Comparison of ENCODE assay signal across 8 cellular contexts in genomic region chr15:85330941-85331588, GRCh38. TPM values are rescaled to one million over a fixed set of nuclear protein-coding genes. Genes with fewer than 3 reads are reported as not detected.
DNase-seq lines count a peak whose midpoint lies in the region; ATAC-seq and TF ChIP-seq lines count a peak whose summit lies in the region.

No MANE protein-coding gene starts in this region.

- H3K9me3 ChIP-seq in OCI-LY1 (ENCODE audit: low read length) (no peaks in the 10 kb centered on the region), fibroblast of lung (ENCODE audit: control insufficient read depth, insufficient read depth, low read depth, low read length) (no peaks in the 10 kb centered on the region), neural progenitor cell (ENCODE audit: low read depth) (no peaks in the 10 kb centered on the region)

- H3K27me3 ChIP-seq in OCI-LY1 (ENCODE audit: insufficient read depth, low read length): no peaks in the 10 kb centered on the region
- H3K27me3 ChIP-seq in fibroblast of lung (ENCODE audit: control insufficient read depth, insufficient read depth, low read length): no peaks in the 10 kb centered on the region
- H3K27me3 ChIP-seq in neural progenitor cell: no peaks in the 10 kb centered on the region

- H3K36me3 Mint-ChIP-seq in activated T-cell treated with anti-CD3 and anti-CD28 coated beads, Interleukin-2, amount 50 U/mL, for 24 hours (ENCODE audit: low read depth): no peaks in the 10 kb centered on the region
- no peaks in the 10 kb centered on the region for H3K36me3 Mint-ChIP-seq in neural progenitor cell

- H4K20me1 ChIP-seq in OCI-LY1 (ENCODE audit: insufficient read depth, low read length) (no peaks in the 10 kb centered on the region), fibroblast of lung (ENCODE audit: control insufficient read depth, extremely low read depth, insufficient read depth, low read length) (no peaks in the 10 kb centered on the region), neural progenitor cell (ENCODE audit: low read depth) (no peaks in the 10 kb centered on the region)

- H3K27ac ChIP-seq in OCI-LY1 (ENCODE audit: low read depth, low read length, poor library complexity, severe bottlenecking) (peak overlapping the region; percentile 98), fibroblast of lung (ENCODE audit: insufficient read depth, low read length) (peak overlapping the region; percentile 75), neural progenitor cell (no peak overlapping the region)

- H3K9me2 ChIP-seq in OCI-LY1 (ENCODE audit: low read depth, low read length): no peaks in the 10 kb centered on the region

- H3K36me3 ChIP-seq in OCI-LY1 (ENCODE audit: insufficient read depth, low read length) (no peaks in the 10 kb centered on the region), fibroblast of lung (ENCODE audit: control insufficient read depth, insufficient read depth, low read length) (no peaks in the 10 kb centered on the region), neural progenitor cell (no peaks in the 10 kb centered on the region)

- peaks cover 61% of the 10 kb centered on the region for H3K4me1 ChIP-seq in OCI-LY1 (ENCODE audit: insufficient read depth, low read length, severe bottlenecking)
- peaks cover 16% of the 10 kb centered on the region for H3K4me1 ChIP-seq in fibroblast of lung (ENCODE audit: control insufficient read depth, extremely low read depth, insufficient read depth, low read length)
- peaks cover 13% of the 10 kb centered on the region for H3K4me1 ChIP-seq in neural progenitor cell

- H3K27ac Mint-ChIP-seq in activated T-cell treated with anti-CD3 and anti-CD28 coated beads, Interleukin-2, amount 50 U/mL, for 24 hours: peak overlapping the region; percentile 88
- peak overlapping the region; percentile 97 for H3K27ac Mint-ChIP-seq in neural progenitor cell

- H3F3A ChIP-seq in OCI-LY1 (ENCODE audit: insufficient read depth, low read length) (0 out of 2 replicates have a peak, but pooled peaks cover 3% of the 10 kb centered on the region), neural progenitor cell (ENCODE audit: low read depth) (no peaks in the 10 kb centered on the region)

- H3K4me2 ChIP-seq in OCI-LY1 (ENCODE audit: low read length) (peak overlapping the region; percentile 89), fibroblast of lung (ENCODE audit: extremely low read depth, insufficient read depth, low read length) (peak overlapping the region; percentile 2), neural progenitor cell (no peak overlapping the region)

- H2AFZ ChIP-seq in OCI-LY1 (ENCODE audit: low read length): peak overlapping the region; percentile 9; the same call in 1 of the 2 replicates
- H2AFZ ChIP-seq in fibroblast of lung (ENCODE audit: low read length): peak overlapping the region; percentile 73
- peak overlapping the region; percentile 81 for H2AFZ ChIP-seq in neural progenitor cell (replicated peaks)

- DNase-seq in COLO668 (lab: John Stamatoyannopoulos, UW; ENCODE audit: unreplicated experiment) (peak; percentile 57), fibroblast of lung (ENCODE audit: low read depth in 2 of 2) (peak; percentile 90 to 95), neural progenitor cell (ENCODE audit: low spot score) (peak; percentile 88), superior temporal gyrus (ENCODE audit: extremely low spot score) (peak; percentile 43)
- peak; percentile 75 for DNase-seq in activated T-cell treated with anti-CD3 and anti-CD28 coated beads, Interleukin-2, amount 50 U/mL, for 24 hours

- H3K4me1 Mint-ChIP-seq in activated T-cell treated with anti-CD3 and anti-CD28 coated beads, Interleukin-2, amount 50 U/mL, for 24 hours (ENCODE audit: low read depth): peaks cover 44% of the 10 kb centered on the region
- H3K4me1 Mint-ChIP-seq in neural progenitor cell: peaks cover 55% of the 10 kb centered on the region

- ATAC-seq in GM19397 (IDR thresholded peaks at IDR 0.05; ENCODE audit: unreplicated experiment): peak; percentile 62
- ATAC-seq in HG03558 (IDR thresholded peaks at IDR 0.05; ENCODE audit: extremely low read depth, unreplicated experiment): peak; percentile 48

- peak overlapping the region; percentile 65 for H3K9ac ChIP-seq in OCI-LY1 (ENCODE audit: low read length)
- H3K9ac ChIP-seq in fibroblast of lung (ENCODE audit: insufficient read depth, low read length): no peak overlapping the region
- no peak overlapping the region for H3K9ac ChIP-seq in neural progenitor cell

- H3K27me3 Mint-ChIP-seq in activated T-cell treated with anti-CD3 and anti-CD28 coated beads, Interleukin-2, amount 50 U/mL, for 24 hours: no peaks in the 10 kb centered on the region
- H3K27me3 Mint-ChIP-seq in neural progenitor cell (ENCODE audit: insufficient read depth, low read depth): peaks cover 10% of the 10 kb centered on the region

- TF ChIP-seq CTCF in OCI-LY1 (IDR thresholded peaks at IDR 0.05; ENCODE audit: low read length): peak; percentile 93
- peak; percentile 95 to 96 for TF ChIP-seq CTCF in fibroblast of lung (conservative IDR thresholded peaks at IDR 0.05 in 1 of 2, IDR thresholded peaks at IDR 0.05 in 1 of 2; ENCODE audit: low read depth in 1 of 2, low read length in 2 of 2)
- peak; percentile 74 for TF ChIP-seq CTCF in neural progenitor cell (IDR thresholded peaks at IDR 0.05)

- H3K4me3 Mint-ChIP-seq in activated T-cell treated with anti-CD3 and anti-CD28 coated beads, Interleukin-2, amount 50 U/mL, for 24 hours: peak overlapping the region; percentile 83
- peak overlapping the region; percentile 2 for H3K4me3 Mint-ChIP-seq in neural progenitor cell

- no peaks in the 10 kb centered on the region for H3K79me2 ChIP-seq in OCI-LY1 (ENCODE audit: insufficient read depth, low read length)
- no peaks in the 10 kb centered on the region for H3K79me2 ChIP-seq in fibroblast of lung (ENCODE audit: control insufficient read depth, insufficient read depth, low read length)
- no peaks in the 10 kb centered on the region for H3K79me2 ChIP-seq in neural progenitor cell (ENCODE audit: low read depth)

- no peaks in the 10 kb centered on the region for H3K9me3 Mint-ChIP-seq in activated T-cell treated with anti-CD3 and anti-CD28 coated beads, Interleukin-2, amount 50 U/mL, for 24 hours
- no peaks in the 10 kb centered on the region for H3K9me3 Mint-ChIP-seq in neural progenitor cell

- H3K4me3 ChIP-seq in OCI-LY1 (ENCODE audit: low read depth, low read length, poor library complexity, severe bottlenecking): peak overlapping the region; percentile 59
- H3K4me3 ChIP-seq in fibroblast of lung (replicated peaks in 1 of 4; ENCODE audit: control extremely low read depth in 1 of 4, insufficient read depth in 1 of 4, low read depth in 3 of 4, low read length in 4 of 4): peak overlapping the region in 1 of 4 experiments; percentile 8
- H3K4me3 ChIP-seq in neural progenitor cell: no peak overlapping the region

RNA-seq across cellular contexts. Expression of gene AKAP13, which starts 49.3 kb away (rescaled TPM):
- total RNA-seq in fibroblast of lung: 41.1 and 68.4 TPM in 2 replicates
- 8.3 and 9.2 TPM in 2 replicates for polyA plus RNA-seq in fibroblast of lung
- 18.1 and 19.5 TPM in 2 replicates for polyA plus RNA-seq in fibroblast of lung (2012)
- polyA minus RNA-seq in fibroblast of lung (ENCODE audit: low replicate concordance): 59.6 and 86.0 TPM in 2 replicates
- 69.0 and 73.8 TPM in 2 replicates for total RNA-seq in neural progenitor cell (ENCODE audit: low replicate concordance)

Comparison
In these comparisons a context has a peak if more than half of its experiments do, and no peak if none do; other contexts are left out.
1. H2AFZ ChIP-seq: peak in every context shown above with its lines; median percentile 81 in neural progenitor cell; 73 in fibroblast of lung; 9 in OCI-LY1.